1 cellular context compared by ENCODE assay signal in genomic region chr15:43169888-43170287, GRCh38.
TF ChIP-seq lines count a peak whose summit lies in the region.

No MANE protein-coding gene starts in this region.

TF ChIP-seq in K562, 482 proteins besides CTCF, POLR2A, EP300 and RAD21 (continued from another document and continues in another):
- TF ChIP-seq, protein P1, sequence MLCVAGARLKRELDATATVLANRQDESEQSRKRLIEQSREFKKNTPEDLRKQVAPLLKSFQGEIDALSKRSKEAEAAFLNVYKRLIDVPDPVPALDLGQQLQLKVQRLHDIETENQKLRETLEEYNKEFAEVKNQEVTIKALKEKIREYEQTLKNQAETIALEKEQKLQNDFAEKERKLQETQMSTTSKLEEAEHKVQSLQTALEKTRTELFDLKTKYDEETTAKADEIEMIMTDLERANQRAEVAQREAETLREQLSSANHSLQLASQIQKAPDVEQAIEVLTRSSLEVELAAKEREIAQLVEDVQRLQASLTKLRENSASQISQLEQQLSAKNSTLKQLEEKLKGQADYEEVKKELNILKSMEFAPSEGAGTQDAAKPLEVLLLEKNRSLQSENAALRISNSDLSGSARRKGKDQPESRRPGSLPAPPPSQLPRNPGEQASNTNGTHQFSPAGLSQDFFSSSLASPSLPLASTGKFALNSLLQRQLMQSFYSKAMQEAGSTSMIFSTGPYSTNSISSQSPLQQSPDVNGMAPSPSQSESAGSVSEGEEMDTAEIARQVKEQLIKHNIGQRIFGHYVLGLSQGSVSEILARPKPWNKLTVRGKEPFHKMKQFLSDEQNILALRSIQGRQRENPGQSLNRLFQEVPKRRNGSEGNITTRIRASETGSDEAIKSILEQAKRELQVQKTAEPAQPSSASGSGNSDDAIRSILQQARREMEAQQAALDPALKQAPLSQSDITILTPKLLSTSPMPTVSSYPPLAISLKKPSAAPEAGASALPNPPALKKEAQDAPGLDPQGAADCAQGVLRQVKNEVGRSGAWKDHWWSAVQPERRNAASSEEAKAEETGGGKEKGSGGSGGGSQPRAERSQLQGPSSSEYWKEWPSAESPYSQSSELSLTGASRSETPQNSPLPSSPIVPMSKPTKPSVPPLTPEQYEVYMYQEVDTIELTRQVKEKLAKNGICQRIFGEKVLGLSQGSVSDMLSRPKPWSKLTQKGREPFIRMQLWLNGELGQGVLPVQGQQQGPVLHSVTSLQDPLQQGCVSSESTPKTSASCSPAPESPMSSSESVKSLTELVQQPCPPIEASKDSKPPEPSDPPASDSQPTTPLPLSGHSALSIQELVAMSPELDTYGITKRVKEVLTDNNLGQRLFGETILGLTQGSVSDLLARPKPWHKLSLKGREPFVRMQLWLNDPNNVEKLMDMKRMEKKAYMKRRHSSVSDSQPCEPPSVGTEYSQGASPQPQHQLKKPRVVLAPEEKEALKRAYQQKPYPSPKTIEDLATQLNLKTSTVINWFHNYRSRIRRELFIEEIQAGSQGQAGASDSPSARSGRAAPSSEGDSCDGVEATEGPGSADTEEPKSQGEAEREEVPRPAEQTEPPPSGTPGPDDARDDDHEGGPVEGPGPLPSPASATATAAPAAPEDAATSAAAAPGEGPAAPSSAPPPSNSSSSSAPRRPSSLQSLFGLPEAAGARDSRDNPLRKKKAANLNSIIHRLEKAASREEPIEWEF (CRISPR knock-in tag; IDR thresholded peaks at IDR 0.05) = no peak
- TF ChIP-seq STAT5A (IDR thresholded peaks at IDR 0.05; ENCODE audit: borderline replicate concordance, low read length) = peak; percentile 21; the same call in 1 of the 2 replicates
- TF ChIP-seq HDGF (IDR thresholded peaks at IDR 0.05) = no peak
- TF ChIP-seq NFE2L1 (tag; IDR thresholded peaks at IDR 0.05; ENCODE audit: borderline replicate concordance, low read depth) = no peak
- TF ChIP-seq PCBP1 (IDR thresholded peaks at IDR 0.05; ENCODE audit: low read depth, low read length, poor library complexity, severe bottlenecking) = no peak
- TF ChIP-seq CHD1 (IDR thresholded peaks at IDR 0.05; ENCODE audit: low read length) = no peak
- TF ChIP-seq ZNF445 (CRISPR knock-in tag; IDR thresholded peaks at IDR 0.05; ENCODE audit: low read depth) = no peak
- no peak for TF ChIP-seq DNMT1 (IDR thresholded peaks at IDR 0.05)
- TF ChIP-seq LEF1 (IDR thresholded peaks at IDR 0.05) = peak; percentile 60
- TF ChIP-seq SMARCE1 (IDR thresholded peaks at IDR 0.05) = peak; percentile 75; the same call in 1 of the 2 replicates
- TF ChIP-seq ZBTB5 (IDR thresholded peaks at IDR 0.05) = no peak
- TF ChIP-seq ZNF436 (CRISPR knock-in tag; IDR thresholded peaks at IDR 0.05) = no peak
- TF ChIP-seq NR0B1 (IDR thresholded peaks at IDR 0.05; ENCODE audit: partially characterized antibody) = no peak
- TF ChIP-seq NCOA2 (IDR thresholded peaks at IDR 0.05; ENCODE audit: partially characterized antibody in 2 of 2) = peak in 1 of 2 experiments; percentile 27
- no peak for TF ChIP-seq CHD2 (IDR thresholded peaks at IDR 0.05; ENCODE audit: low read depth, low read length)
- peak; percentile 81 for TF ChIP-seq DPF2 (IDR thresholded peaks at IDR 0.05)
- no peak for TF ChIP-seq RBBP5 (IDR thresholded peaks at IDR 0.05; ENCODE audit: borderline replicate concordance, insufficient read depth, low read length, poor library complexity, severe bottlenecking)
- TF ChIP-seq, protein P2, sequence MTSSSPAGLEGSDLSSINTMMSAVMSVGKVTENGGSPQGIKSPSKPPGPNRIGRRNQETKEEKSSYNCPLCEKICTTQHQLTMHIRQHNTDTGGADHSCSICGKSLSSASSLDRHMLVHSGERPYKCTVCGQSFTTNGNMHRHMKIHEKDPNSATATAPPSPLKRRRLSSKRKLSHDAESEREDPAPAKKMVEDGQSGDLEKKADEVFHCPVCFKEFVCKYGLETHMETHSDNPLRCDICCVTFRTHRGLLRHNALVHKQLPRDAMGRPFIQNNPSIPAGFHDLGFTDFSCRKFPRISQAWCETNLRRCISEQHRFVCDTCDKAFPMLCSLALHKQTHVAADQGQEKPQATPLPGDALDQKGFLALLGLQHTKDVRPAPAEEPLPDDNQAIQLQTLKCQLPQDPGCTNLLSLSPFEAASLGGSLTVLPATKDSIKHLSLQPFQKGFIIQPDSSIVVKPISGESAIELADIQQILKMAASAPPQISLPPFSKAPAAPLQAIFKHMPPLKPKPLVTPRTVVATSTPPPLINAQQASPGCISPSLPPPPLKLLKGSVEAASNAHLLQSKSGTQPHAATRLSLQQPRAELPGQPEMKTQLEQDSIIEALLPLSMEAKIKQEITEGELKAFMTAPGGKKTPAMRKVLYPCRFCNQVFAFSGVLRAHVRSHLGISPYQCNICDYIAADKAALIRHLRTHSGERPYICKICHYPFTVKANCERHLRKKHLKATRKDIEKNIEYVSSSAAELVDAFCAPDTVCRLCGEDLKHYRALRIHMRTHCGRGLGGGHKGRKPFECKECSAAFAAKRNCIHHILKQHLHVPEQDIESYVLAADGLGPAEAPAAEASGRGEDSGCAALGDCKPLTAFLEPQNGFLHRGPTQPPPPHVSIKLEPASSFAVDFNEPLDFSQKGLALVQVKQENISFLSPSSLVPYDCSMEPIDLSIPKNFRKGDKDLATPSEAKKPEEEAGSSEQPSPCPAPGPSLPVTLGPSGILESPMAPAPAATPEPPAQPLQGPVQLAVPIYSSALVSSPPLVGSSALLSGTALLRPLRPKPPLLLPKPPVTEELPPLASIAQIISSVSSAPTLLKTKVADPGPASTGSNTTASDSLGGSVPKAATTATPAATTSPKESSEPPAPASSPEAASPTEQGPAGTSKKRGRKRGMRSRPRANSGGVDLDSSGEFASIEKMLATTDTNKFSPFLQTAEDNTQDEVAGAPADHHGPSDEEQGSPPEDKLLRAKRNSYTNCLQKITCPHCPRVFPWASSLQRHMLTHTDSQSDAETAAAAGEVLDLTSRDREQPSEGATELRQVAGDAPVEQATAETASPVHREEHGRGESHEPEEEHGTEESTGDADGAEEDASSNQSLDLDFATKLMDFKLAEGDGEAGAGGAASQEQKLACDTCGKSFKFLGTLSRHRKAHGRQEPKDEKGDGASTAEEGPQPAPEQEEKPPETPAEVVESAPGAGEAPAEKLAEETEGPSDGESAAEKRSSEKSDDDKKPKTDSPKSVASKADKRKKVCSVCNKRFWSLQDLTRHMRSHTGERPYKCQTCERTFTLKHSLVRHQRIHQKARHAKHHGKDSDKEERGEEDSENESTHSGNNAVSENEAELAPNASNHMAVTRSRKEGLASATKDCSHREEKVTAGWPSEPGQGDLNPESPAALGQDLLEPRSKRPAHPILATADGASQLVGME (CRISPR knock-in tag; IDR thresholded peaks at IDR 0.05) = no peak
- no peak for TF ChIP-seq ZNF699 (CRISPR knock-in tag; IDR thresholded peaks at IDR 0.05; ENCODE audit: insufficient replicate concordance)
- TF ChIP-seq MAFK (IDR thresholded peaks at IDR 0.05; ENCODE audit: low read length) = no peak
- TF ChIP-seq SETDB1 (IDR thresholded peaks at IDR 0.05; ENCODE audit: low read length) = no peak
- TF ChIP-seq PURB (CRISPR knock-in tag; IDR thresholded peaks at IDR 0.05; ENCODE audit: low read depth) = no peak
- no peak for TF ChIP-seq ZNF232 (CRISPR knock-in tag; IDR thresholded peaks at IDR 0.05)
- TF ChIP-seq SPI1 (IDR thresholded peaks at IDR 0.05; ENCODE audit: borderline replicate concordance, low read depth, low read length) = no peak
- TF ChIP-seq, protein P3, sequence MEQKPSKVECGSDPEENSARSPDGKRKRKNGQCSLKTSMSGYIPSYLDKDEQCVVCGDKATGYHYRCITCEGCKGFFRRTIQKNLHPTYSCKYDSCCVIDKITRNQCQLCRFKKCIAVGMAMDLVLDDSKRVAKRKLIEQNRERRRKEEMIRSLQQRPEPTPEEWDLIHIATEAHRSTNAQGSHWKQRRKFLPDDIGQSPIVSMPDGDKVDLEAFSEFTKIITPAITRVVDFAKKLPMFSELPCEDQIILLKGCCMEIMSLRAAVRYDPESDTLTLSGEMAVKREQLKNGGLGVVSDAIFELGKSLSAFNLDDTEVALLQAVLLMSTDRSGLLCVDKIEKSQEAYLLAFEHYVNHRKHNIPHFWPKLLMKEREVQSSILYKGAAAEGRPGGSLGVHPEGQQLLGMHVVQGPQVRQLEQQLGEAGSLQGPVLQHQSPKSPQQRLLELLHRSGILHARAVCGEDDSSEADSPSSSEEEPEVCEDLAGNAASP (IDR thresholded peaks at IDR 0.05) = no peak
- no peak for TF ChIP-seq ZC3H8 (IDR thresholded peaks at IDR 0.05)
- TF ChIP-seq CLOCK (CRISPR knock-in tag; IDR thresholded peaks at IDR 0.05; ENCODE audit: borderline replicate concordance) = no peak
- no peak for TF ChIP-seq ZNF830 (CRISPR knock-in tag; IDR thresholded peaks at IDR 0.05)
- no peak for TF ChIP-seq POLR2AphosphoS2 (IDR thresholded peaks at IDR 0.05; ENCODE audit: low read length)
- TF ChIP-seq DACH1 (IDR thresholded peaks at IDR 0.05; ENCODE audit: partially characterized antibody) = no peak
- TF ChIP-seq ZNF583 (CRISPR knock-in tag; IDR thresholded peaks at IDR 0.05) = no peak
- TF ChIP-seq, protein P4, sequence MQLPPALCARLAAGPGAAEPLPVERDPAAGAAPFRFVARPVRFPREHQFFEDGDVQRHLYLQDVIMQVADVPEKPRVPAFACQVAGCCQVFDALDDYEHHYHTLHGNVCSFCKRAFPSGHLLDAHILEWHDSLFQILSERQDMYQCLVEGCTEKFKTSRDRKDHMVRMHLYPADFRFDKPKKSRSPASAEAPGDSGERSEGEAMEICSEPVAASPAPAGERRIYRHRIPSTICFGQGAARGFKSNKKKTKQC (CRISPR knock-in tag; IDR thresholded peaks at IDR 0.05) = no peak
- no peak for TF ChIP-seq FOS (IDR thresholded peaks at IDR 0.05; ENCODE audit: extremely low read depth, insufficient read length)
- no peak for TF ChIP-seq ZNF561 (CRISPR knock-in tag; conservative IDR thresholded peaks at IDR 0.05)
- no peak for TF ChIP-seq PRPF4 (IDR thresholded peaks at IDR 0.05; ENCODE audit: insufficient read depth, low read depth, low read length, poor library complexity, severe bottlenecking)
- TF ChIP-seq, protein P5, sequence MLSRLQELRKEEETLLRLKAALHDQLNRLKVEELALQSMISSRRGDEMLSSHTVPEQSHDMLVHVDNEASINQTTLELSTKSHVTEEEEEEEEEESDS (CRISPR knock-in tag; IDR thresholded peaks at IDR 0.05) = no peak
- TF ChIP-seq ZNF354B (CRISPR knock-in tag; IDR thresholded peaks at IDR 0.05) = no peak
- TF ChIP-seq, protein P6, sequence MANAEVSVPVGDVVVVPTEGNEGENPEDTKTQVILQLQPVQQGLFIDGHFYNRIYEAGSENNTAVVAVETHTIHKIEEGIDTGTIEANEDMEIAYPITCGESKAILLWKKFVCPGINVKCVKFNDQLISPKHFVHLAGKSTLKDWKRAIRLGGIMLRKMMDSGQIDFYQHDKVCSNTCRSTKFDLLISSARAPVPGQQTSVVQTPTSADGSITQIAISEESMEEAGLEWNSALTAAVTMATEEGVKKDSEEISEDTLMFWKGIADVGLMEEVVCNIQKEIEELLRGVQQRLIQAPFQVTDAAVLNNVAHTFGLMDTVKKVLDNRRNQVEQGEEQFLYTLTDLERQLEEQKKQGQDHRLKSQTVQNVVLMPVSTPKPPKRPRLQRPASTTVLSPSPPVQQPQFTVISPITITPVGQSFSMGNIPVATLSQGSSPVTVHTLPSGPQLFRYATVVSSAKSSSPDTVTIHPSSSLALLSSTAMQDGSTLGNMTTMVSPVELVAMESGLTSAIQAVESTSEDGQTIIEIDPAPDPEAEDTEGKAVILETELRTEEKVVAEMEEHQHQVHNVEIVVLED (CRISPR knock-in tag; IDR thresholded peaks at IDR 0.05) = no peak
- no peak for TF ChIP-seq SNIP1 (IDR thresholded peaks at IDR 0.05; ENCODE audit: low read depth)
- TF ChIP-seq KLF1 (tag; IDR thresholded peaks at IDR 0.05) = no peak
- no peak for TF ChIP-seq SRF (CRISPR knock-in tag; IDR thresholded peaks at IDR 0.05)
